In the genomic region with DNA sequence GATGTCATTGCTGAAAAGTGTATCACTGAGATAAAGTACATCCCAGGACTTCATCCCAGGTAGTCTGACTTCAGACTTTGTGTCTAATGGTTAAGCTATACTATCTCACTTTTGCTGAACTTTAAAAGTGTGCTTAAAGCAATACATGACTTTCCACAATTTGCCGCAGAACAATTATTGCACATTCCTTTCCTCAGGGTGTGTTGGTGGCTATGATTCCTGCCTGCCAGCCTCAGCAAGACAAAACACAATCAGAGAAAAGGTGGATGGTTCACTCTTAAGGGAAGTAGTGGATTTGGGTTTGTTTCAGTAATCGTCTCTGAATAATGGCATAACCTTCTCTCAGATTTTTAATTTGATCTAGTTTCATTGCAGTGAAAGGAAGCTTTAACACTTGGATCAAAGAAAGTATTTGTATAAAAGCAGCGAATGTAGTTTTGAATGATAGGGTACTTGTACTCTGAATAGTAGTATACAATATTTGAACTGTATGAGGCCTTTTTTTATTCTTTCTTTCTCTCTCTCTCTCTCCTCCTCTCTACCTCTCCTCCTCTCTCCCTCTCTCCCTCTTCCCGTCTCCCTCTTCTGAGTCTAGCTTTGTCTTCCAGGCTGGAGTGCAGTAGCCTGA, we compare ENCODE assay signal across 17 cellular contexts. TPM values are rescaled to one million over a fixed set of nuclear protein-coding genes. Genes with fewer than 3 reads are reported as not detected.
A peak's percentile ranks its signal among the peaks of the same experiment; 100 is the strongest.
DNase-seq lines count a peak whose midpoint lies in the region; ATAC-seq, FAIRE-seq and TF ChIP-seq lines count a peak whose summit lies in the region.
"Had no signal": no experiment of that assay in that cellular context is flagged by ENCODE, and none has a peak within 500 bp of the region (broad histone marks: within the 10 kb centered on the region; RNA-seq: fewer than 3 reads in every experiment).

No MANE protein-coding gene starts in this region.

- H3K27me3 Mint-ChIP-seq in activated CD4-positive, alpha-beta T cell treated with anti-CD3 and anti-CD28 coated beads, Interleukin-2, amount 10 ng/mL, durations not matched to agents 24 days and 14 days, result no peaks in the 10 kb centered on the region
- H3K27me3 Mint-ChIP-seq in HFFc6 (ENCODE audit: insufficient read depth), result peaks cover 6% of the 10 kb centered on the region; the same call in 1 of the 2 replicates
- H3K27me3 Mint-ChIP-seq in naive thymus-derived CD8-positive, alpha-beta T cell, result no peaks in the 10 kb centered on the region
- H3K27me3 Mint-ChIP-seq: activated B cell treated with CpG ODN at 0.5 μM for 24 hours; stimulated activated naive CD8-positive, alpha-beta T cell treated with anti-CD3 and anti-CD28 coated beads, Interleukin-15, amount 100 ng/mL, for 72 hours had no signal

- FAIRE-seq in bronchial epithelial cell (lab: Jason Lieb, UNC), result no peak

- no peak overlapping the region for H3K4me3 Mint-ChIP-seq in activated CD4-positive, alpha-beta T cell treated with anti-CD3 and anti-CD28 coated beads, Interleukin-2, amount 10 ng/mL, durations not matched to agents 24 days and 14 days
- no peak overlapping the region for H3K4me3 Mint-ChIP-seq in HFFc6
- H3K4me3 Mint-ChIP-seq in naive thymus-derived CD8-positive, alpha-beta T cell, result peak overlapping the region in 1 of 10 donors; percentile 61
- H3K4me3 Mint-ChIP-seq: activated B cell treated with CpG ODN at 0.5 μM for 24 hours; stimulated activated naive CD8-positive, alpha-beta T cell treated with anti-CD3 and anti-CD28 coated beads, Interleukin-15, amount 100 ng/mL, for 72 hours had no signal

- peaks cover 19% of the 10 kb centered on the region for H3K4me1 Mint-ChIP-seq in activated CD4-positive, alpha-beta T cell treated with anti-CD3 and anti-CD28 coated beads, Interleukin-2, amount 10 ng/mL, durations not matched to agents 24 days and 14 days
- peaks cover 81% of the 10 kb centered on the region for H3K4me1 Mint-ChIP-seq in HFFc6 (ENCODE audit: low read depth)
- H3K4me1 Mint-ChIP-seq in naive thymus-derived CD8-positive, alpha-beta T cell, result peaks cover 25 to 68% (median 61%) of the 10 kb centered on the region in 4 donors

- TF ChIP-seq CTCF in HFFc6 (IDR thresholded peaks at IDR 0.05) (no peak), bronchial epithelial cell (IDR thresholded peaks at IDR 0.05; ENCODE audit: insufficient read depth, low read length, severe bottlenecking) (no peak), spleen (IDR thresholded peaks at IDR 0.05 in 8 of 11, conservative IDR thresholded peaks at IDR 0.05 in 3 of 11) (no peak)

- POLR2A ChIA-PET in naive thymus-derived CD8-positive, alpha-beta T cell (lab: Charles Lee), result interaction anchor here (0.5 kb wide), 1 partner anchor 50 kb away, joined by 3 read pairs; no protein-coding TSS in a partner anchor

- ATAC-seq in naive thymus-derived CD8-positive, alpha-beta T cell, result no peak
- ATAC-seq in GM21717 (IDR thresholded peaks at IDR 0.05; ENCODE audit: unreplicated experiment) (no peak), esophagus mucosa (no peak)
- ATAC-seq: left cardiac atrium; stimulated activated naive CD8-positive, alpha-beta T cell treated with anti-CD3 and anti-CD28 coated beads, Interleukin-15, amount 100 ng/mL, for 72 hours had no signal

- no peak for TF ChIP-seq POLR2A in spleen (IDR thresholded peaks at IDR 0.05)

- H3K4me3 ChIP-seq in bronchial epithelial cell (ENCODE audit: low read depth, low read length) (no peak overlapping the region), spleen (no peak overlapping the region)
- H3K4me3 ChIP-seq: BLaER1 treated with 17β-estradiol and CSF1 and Interleukin-3, amounts not matched to agents 10 nM and 100 nM; right atrium auricular region had no signal

- H3K27ac ChIP-seq in spleen, result no peak overlapping the region
- H3K27ac ChIP-seq: BLaER1 treated with 17β-estradiol and CSF1 and Interleukin-3, amounts not matched to agents 10 nM and 100 nM; right atrium auricular region had no signal

- H3K36me3 ChIP-seq in bronchial epithelial cell (ENCODE audit: control insufficient read depth, insufficient read depth, low read length) (no peaks in the 10 kb centered on the region), spleen (peaks cover 0 to 19% (median 0%) of the 10 kb centered on the region in 6 donors)
- H3K36me3 ChIP-seq: right atrium auricular region had no signal

- WGBS in spleen, 5 donors, result 83 to 91% (median 86%) methylated on average over 3 to 4 of the region's 4 CpGs

- H3K27ac Mint-ChIP-seq in activated CD4-positive, alpha-beta T cell treated with anti-CD3 and anti-CD28 coated beads, Interleukin-2, amount 10 ng/mL, durations not matched to agents 24 days and 14 days, result peak overlapping the region; percentile 34
- peak overlapping the region; percentile 37 for H3K27ac Mint-ChIP-seq in HFFc6
- H3K27ac Mint-ChIP-seq in naive thymus-derived CD8-positive, alpha-beta T cell, result peak overlapping the region; percentile 15 to 95 (median 74)
- H3K27ac Mint-ChIP-seq: activated B cell treated with CpG ODN at 0.5 μM for 24 hours had no signal

- H3K27me3 ChIP-seq in bronchial epithelial cell (ENCODE audit: control insufficient read depth, insufficient read depth, low read length) (no peaks in the 10 kb centered on the region), spleen (replicated peaks in 1 of 7) (no peaks in the 10 kb centered on the region)
- H3K27me3 ChIP-seq: BLaER1 treated with 17β-estradiol and CSF1 and Interleukin-3, amounts not matched to agents 10 nM and 100 nM; right atrium auricular region had no signal

- peaks cover 16% of the 10 kb centered on the region for H3K36me3 Mint-ChIP-seq in activated CD4-positive, alpha-beta T cell treated with anti-CD3 and anti-CD28 coated beads, Interleukin-2, amount 10 ng/mL, durations not matched to agents 24 days and 14 days (ENCODE audit: low read depth)
- peaks cover 37% of the 10 kb centered on the region for H3K36me3 Mint-ChIP-seq in HFFc6 (ENCODE audit: low read depth)
- peaks cover 0 to 34% (median 5%) of the 10 kb centered on the region in 3 donors for H3K36me3 Mint-ChIP-seq in naive thymus-derived CD8-positive, alpha-beta T cell

- no peaks in the 10 kb centered on the region for H3K9me3 Mint-ChIP-seq in activated CD4-positive, alpha-beta T cell treated with anti-CD3 and anti-CD28 coated beads, Interleukin-2, amount 10 ng/mL, durations not matched to agents 24 days and 14 days
- no peaks in the 10 kb centered on the region for H3K9me3 Mint-ChIP-seq in HFFc6
- no peaks in the 10 kb centered on the region for H3K9me3 Mint-ChIP-seq in naive thymus-derived CD8-positive, alpha-beta T cell
- H3K9me3 Mint-ChIP-seq: activated B cell treated with CpG ODN at 0.5 μM for 24 hours; stimulated activated naive CD8-positive, alpha-beta T cell treated with anti-CD3 and anti-CD28 coated beads, Interleukin-15, amount 100 ng/mL, for 72 hours had no signal

- no peak for DNase-seq in activated CD4-positive, alpha-beta T cell treated with anti-CD3 and anti-CD28 coated beads, Interleukin-2, amount 10 ng/mL, durations not matched to agents 24 days and 14 days
- DNase-seq in activated CD4-positive, alpha-beta T cell treated with anti-CD3 and anti-CD28 coated beads, Interleukin-2, amount 50 U/mL, for 48 hours, result no peak
- DNase-seq in HFFc6 (no peak), bronchial epithelial cell (ENCODE audit: low read depth) (peak; percentile 38), spleen (no peak)
- no peak for DNase-seq in naive thymus-derived CD8-positive, alpha-beta T cell
- DNase-seq: activated B cell treated with CpG ODN at 0.5 μM for 24 hours; left cardiac atrium; NCI-H1417; NCI-H526; SIG-M5; stimulated activated naive CD8-positive, alpha-beta T cell treated with anti-CD3 and anti-CD28 coated beads, Interleukin-15, amount 100 ng/mL, for 72 hours; trophoblast cell had no signal

- H3K4me1 ChIP-seq in spleen, result peaks cover 4 to 47% (median 23%) of the 10 kb centered on the region in 6 donors

- H3K9me3 ChIP-seq in spleen, result no peaks in the 10 kb centered on the region
- H3K9me3 ChIP-seq: right atrium auricular region had no signal

- intact Hi-C loops in activated CD4-positive, alpha-beta T cell treated with anti-CD3 and anti-CD28 coated beads, Interleukin-2, amount 10 ng/mL, durations not matched to agents 24 days and 14 days (cut with micrococcal nuclease), result no loop called here
- intact Hi-C loops in spleen (cut with DNase I; ENCODE audit: low total_unique reads), result no loop called here

RNA-seq across cellular contexts. Expression of a gene that starts 47.0 kb away (rescaled TPM):
- total RNA-seq in activated CD4-positive, alpha-beta T cell treated with anti-CD3 and anti-CD28 coated beads, Interleukin-2, amount 10 ng/mL, durations not matched to agents 24 days and 14 days, result 26.4 and 28.5 TPM in 2 replicates
- 10 to 100 TPM; 56.4 to 67.9 (median 59.6) TPM for total RNA-seq in HFFc6 (2021; fragmentation: NEBNext Ultra II Directional; extraction: Animal tissue kit (Norgen Biotek cat#: 25700))
- total RNA-seq in bronchial epithelial cell, result 10.3 and 12.0 TPM in 2 replicates
- total RNA-seq in naive thymus-derived CD8-positive, alpha-beta T cell, result 10 to 100 TPM; 79.8 to 88.6 TPM
- polyA plus RNA-seq in naive thymus-derived CD8-positive, alpha-beta T cell, result 10 to 100 TPM; 32.0 to 48.3 (median 37.6) TPM
- total RNA-seq in esophagus mucosa, result 13.5 TPM
- 10 to 100 TPM; 28.8 to 40.5 (median 31.9) TPM for total RNA-seq in spleen
- polyA plus RNA-seq in spleen, result 1 to 10 TPM; 7.5 to 8.6 (median 8.1) TPM

RNA-seq across cellular contexts. Expression of a gene that starts 47.2 kb away (rescaled TPM):
- total RNA-seq in activated CD4-positive, alpha-beta T cell treated with anti-CD3 and anti-CD28 coated beads, Interleukin-2, amount 10 ng/mL, durations not matched to agents 24 days and 14 days, result 24.3 and 26.5 TPM in 2 replicates
- total RNA-seq in HFFc6 (2021; fragmentation: NEBNext Ultra II Directional; extraction: Animal tissue kit (Norgen Biotek cat#: 25700)), result 10 to 100 TPM; 21.2 to 25.0 (median 23.0) TPM
- 12.3 and 16.8 TPM in 2 replicates for total RNA-seq in bronchial epithelial cell
- 10 to 100 TPM; 12.0 to 12.2 TPM for total RNA-seq in naive thymus-derived CD8-positive, alpha-beta T cell
- polyA plus RNA-seq in naive thymus-derived CD8-positive, alpha-beta T cell, result 10 to 100 TPM; 17.8 to 20.8 (median 19.3) TPM
- 8.2 TPM for total RNA-seq in esophagus mucosa
- total RNA-seq in spleen, result 10 to 100 TPM in 1 of 7 donors, 1 to 10 TPM in 6; 7.2 to 11.9 (median 8.7) TPM
- 10 to 100 TPM in 1 of 3 donors, 1 to 10 TPM in 2; 7.4 to 10.2 (median 9.2) TPM for polyA plus RNA-seq in spleen
